Comparison of ENCODE assay signal across 1 cellular context in genomic region chr6:156914171-156914570, GRCh38.
TF ChIP-seq lines count a peak whose summit lies in the region.

No MANE protein-coding gene starts in this region.

TF ChIP-seq in GM23338, 12 proteins besides CTCF, POLR2A, EP300 and RAD21 (continued from another document):
- TF ChIP-seq ZNF462 (CRISPR knock-in tag; IDR thresholded peaks at IDR 0.05), result no peak
- TF ChIP-seq STAT1 (IDR thresholded peaks at IDR 0.05; ENCODE audit: unreplicated experiment), result no peak
- TF ChIP-seq NANOG (IDR thresholded peaks at IDR 0.05; ENCODE audit: borderline replicate concordance), result no peak
